ENCODE assay signal across 8 cellular contexts in genomic region chr19:49808762-49809154, GRCh38. TPM values are rescaled to one million over a fixed set of nuclear protein-coding genes. Genes with fewer than 3 reads are reported as not detected.
DNase-seq lines count a peak whose midpoint lies in the region; ATAC-seq and TF ChIP-seq lines count a peak whose summit lies in the region.

No MANE protein-coding gene starts in this region.

- H3K36me3 Mint-ChIP-seq in activated CD4-positive, alpha-beta T cell treated with anti-CD3 and anti-CD28 coated beads, Interleukin-2, amount 10 ng/mL, durations not matched to agents 24 days and 14 days (ENCODE audit: low read depth), result peaks cover 4% of the 10 kb centered on the region
- H3K36me3 Mint-ChIP-seq in chondrocyte (ENCODE audit: low read depth), result peaks cover 9% of the 10 kb centered on the region

- peak overlapping the region; percentile 88 for H3K27ac Mint-ChIP-seq in activated CD4-positive, alpha-beta T cell treated with anti-CD3 and anti-CD28 coated beads, Interleukin-2, amount 10 ng/mL, durations not matched to agents 24 days and 14 days
- H3K27ac Mint-ChIP-seq in chondrocyte (ENCODE audit: unreplicated experiment), result peak overlapping the region; percentile 83

- H3K36me3 ChIP-seq in kidney epithelial cell (ENCODE audit: control insufficient read depth, insufficient read depth, low read length), result no peaks in the 10 kb centered on the region

- DNase-seq in DMS153 treated with DMSO at 0.1 percent for 48 hours (lab: John Stamatoyannopoulos, UW; ENCODE audit: unreplicated experiment) (peak; percentile 92), NCI-H1694 (lab: John Stamatoyannopoulos, UW) (peak; percentile 61), chondrocyte (ENCODE audit: low spot score) (no peak), kidney epithelial cell (ENCODE audit: low read depth) (peak; percentile 28)
- DNase-seq in activated CD4-positive, alpha-beta T cell treated with anti-CD3 and anti-CD28 coated beads, Interleukin-2, amount 10 ng/mL, durations not matched to agents 24 days and 14 days, result peak; percentile 95
- DNase-seq in stimulated activated CD4-positive, alpha-beta T cell treated with anti-CD3 and anti-CD28 coated beads, Interleukin-12 subunit alpha, Interleukin-12 subunit beta, amount 100 ng/mL, for 4 hours, result peak; percentile 88

- H3K27me3 ChIP-seq in kidney epithelial cell (ENCODE audit: control insufficient read depth, insufficient read depth, low read length), result no peaks in the 10 kb centered on the region

- H3K4me3 Mint-ChIP-seq in activated CD4-positive, alpha-beta T cell treated with anti-CD3 and anti-CD28 coated beads, Interleukin-2, amount 10 ng/mL, durations not matched to agents 24 days and 14 days, result peak overlapping the region; percentile 91
- peak overlapping the region; percentile 86 for H3K4me3 Mint-ChIP-seq in chondrocyte (ENCODE audit: unreplicated experiment)

- TF ChIP-seq CTCF in chondrocyte (IDR thresholded peaks at IDR 0.05) (no peak), kidney epithelial cell (IDR thresholded peaks at IDR 0.05; ENCODE audit: insufficient read depth, low read length, poor library complexity, severe bottlenecking) (no peak)

- intact Hi-C loops in activated CD4-positive, alpha-beta T cell treated with anti-CD3 and anti-CD28 coated beads, Interleukin-2, amount 10 ng/mL, durations not matched to agents 24 days and 14 days (cut with micrococcal nuclease), result no loop called here

- H3K4me3 ChIP-seq in kidney epithelial cell (ENCODE audit: low read depth, low read length), result peak overlapping the region; percentile 51

- no peaks in the 10 kb centered on the region for H3K9me3 Mint-ChIP-seq in activated CD4-positive, alpha-beta T cell treated with anti-CD3 and anti-CD28 coated beads, Interleukin-2, amount 10 ng/mL, durations not matched to agents 24 days and 14 days
- no peaks in the 10 kb centered on the region for H3K9me3 Mint-ChIP-seq in chondrocyte (ENCODE audit: low read depth)

- ATAC-seq in GM21528 (IDR thresholded peaks at IDR 0.05; ENCODE audit: low FRiP score, unreplicated experiment) (no peak), HG02588 (IDR thresholded peaks at IDR 0.05; ENCODE audit: unreplicated experiment) (no peak)

- no peaks in the 10 kb centered on the region for H3K27me3 Mint-ChIP-seq in activated CD4-positive, alpha-beta T cell treated with anti-CD3 and anti-CD28 coated beads, Interleukin-2, amount 10 ng/mL, durations not matched to agents 24 days and 14 days
- no peaks in the 10 kb centered on the region for H3K27me3 Mint-ChIP-seq in chondrocyte (ENCODE audit: low read depth)

- peaks cover 32% of the 10 kb centered on the region for H3K4me1 Mint-ChIP-seq in activated CD4-positive, alpha-beta T cell treated with anti-CD3 and anti-CD28 coated beads, Interleukin-2, amount 10 ng/mL, durations not matched to agents 24 days and 14 days
- peaks cover 18% of the 10 kb centered on the region for H3K4me1 Mint-ChIP-seq in chondrocyte (ENCODE audit: low read depth)

RNA-seq across cellular contexts. Expression of gene FUZ, which starts 4.3 kb away (rescaled TPM):
- 16.2 and 16.4 TPM in 2 replicates for total RNA-seq in activated CD4-positive, alpha-beta T cell treated with anti-CD3 and anti-CD28 coated beads, Interleukin-2, amount 10 ng/mL, durations not matched to agents 24 days and 14 days
- 10.2 to 19.8 TPM (median 10.8 TPM) in 3 replicates for total RNA-seq in chondrocyte
- total RNA-seq in kidney epithelial cell, result 13.2 and 14.8 TPM in 2 replicates

RNA-seq across cellular contexts. Expression of gene MED25, which starts 9.3 kb away (rescaled TPM):
- total RNA-seq in activated CD4-positive, alpha-beta T cell treated with anti-CD3 and anti-CD28 coated beads, Interleukin-2, amount 10 ng/mL, durations not matched to agents 24 days and 14 days, result 49.1 and 51.5 TPM in 2 replicates
- total RNA-seq in chondrocyte, result 40.0 to 44.6 TPM (median 40.1 TPM) in 3 replicates
- 31.6 and 34.5 TPM in 2 replicates for total RNA-seq in kidney epithelial cell

RNA-seq across cellular contexts. Expression of gene AP2A1, which starts 42.0 kb away (rescaled TPM):
- total RNA-seq in activated CD4-positive, alpha-beta T cell treated with anti-CD3 and anti-CD28 coated beads, Interleukin-2, amount 10 ng/mL, durations not matched to agents 24 days and 14 days, result 61.8 and 68.0 TPM in 2 replicates
- total RNA-seq in chondrocyte (144 to 149 TPM (median 146 TPM) in 3 replicates), kidney epithelial cell (98.9 and 111 TPM in 2 replicates)

RNA-seq across cellular contexts. Expression of gene PTOV1, which starts 42.2 kb away (rescaled TPM):
- 121 and 124 TPM in 2 replicates for total RNA-seq in activated CD4-positive, alpha-beta T cell treated with anti-CD3 and anti-CD28 coated beads, Interleukin-2, amount 10 ng/mL, durations not matched to agents 24 days and 14 days
- total RNA-seq in chondrocyte, result 168 to 229 TPM (median 170 TPM) in 3 replicates
- 47.9 and 71.1 TPM in 2 replicates for total RNA-seq in kidney epithelial cell

RNA-seq across cellular contexts. Expression of gene TSKS, which starts 45.7 kb away (rescaled TPM):
- 0.92 and 1.6 TPM in 2 replicates for total RNA-seq in activated CD4-positive, alpha-beta T cell treated with anti-CD3 and anti-CD28 coated beads, Interleukin-2, amount 10 ng/mL, durations not matched to agents 24 days and 14 days
- total RNA-seq in chondrocyte, result not detected in 3 replicates
- not detected in 2 replicates for total RNA-seq in kidney epithelial cell
